Comparison of ENCODE assay signal across 9 cellular contexts in the genomic region with DNA sequence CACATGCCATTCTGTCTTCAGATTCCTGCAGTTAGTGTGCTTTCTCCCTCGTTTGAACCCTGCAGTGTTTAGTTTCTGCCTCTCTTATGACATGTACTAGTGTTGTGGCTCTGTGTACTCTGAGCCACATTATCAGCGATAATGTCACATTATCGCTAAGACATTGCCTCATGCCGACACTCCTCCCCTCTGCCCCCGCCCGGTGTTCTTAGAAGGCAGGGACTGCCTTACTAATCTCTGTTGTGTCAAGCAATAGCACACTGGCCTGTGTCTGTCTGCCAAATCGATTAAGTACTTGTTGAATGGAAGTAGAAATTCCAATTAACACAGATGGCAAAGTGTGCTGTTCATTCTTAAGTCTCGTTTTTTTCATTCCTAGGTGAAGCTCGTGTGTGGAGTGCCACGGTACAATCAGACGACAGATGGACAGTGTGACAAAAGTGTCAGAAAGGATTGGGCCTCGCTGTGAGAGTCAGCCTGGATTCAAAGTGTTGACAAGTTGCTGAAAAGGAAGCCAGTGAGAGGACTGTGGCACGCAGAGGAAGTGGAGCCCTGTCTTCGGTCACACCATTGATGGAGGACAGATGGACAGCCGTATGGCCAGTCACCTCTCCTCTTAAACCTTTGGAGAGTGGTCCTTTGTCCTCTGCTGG. TPM values are rescaled to one million over a fixed set of nuclear protein-coding genes. Genes with fewer than 3 reads are reported as not detected.
A peak's percentile ranks its signal among the peaks of the same experiment; 100 is the strongest.
DNase-seq lines count a peak whose midpoint lies in the region; ATAC-seq, FAIRE-seq and TF ChIP-seq lines count a peak whose summit lies in the region.
"Had no signal": no experiment of that assay in that cellular context is flagged by ENCODE, and none has a peak within 500 bp of the region (broad histone marks: within the 10 kb centered on the region; RNA-seq: fewer than 3 reads in every experiment).

No MANE protein-coding gene starts in this region.

- dilution Hi-C loops in keratinocyte (cut with MboI; ENCODE audit: extremely low pct_ligation_motif_present, low sequenced_read_pairs): no loop called here

- no peak overlapping the region for H2AFZ ChIP-seq in keratinocyte (ENCODE audit: control insufficient read depth, low read length)

- no peaks in the 10 kb centered on the region for H3K9me1 ChIP-seq in keratinocyte (ENCODE audit: control insufficient read depth, extremely low read depth, insufficient read depth, low read length)

- DNase-seq in NCI-H524 (lab: John Stamatoyannopoulos, UW): peak; percentile 66 to 79
- no peak for DNase-seq in breast epithelium (ENCODE audit: low spot score in 2 of 2)
- DNase-seq in keratinocyte (ENCODE audit: low read depth, low spot score): no peak
- DNase-seq in spleen: peak; percentile 72
- DNase-seq in GM12892 (ENCODE audit: insufficient read length): no peak
- DNase-seq: NCI-H187 treated with DMSO at 0.1 percent for 48 hours, PC-3 had no signal

- intact Hi-C loops in breast epithelium (cut with DNase I; ENCODE audit: low total_unique reads): no loop called here
- intact Hi-C loops in spleen (cut with DNase I; ENCODE audit: low total_unique reads): no loop called here

- no peaks in the 10 kb centered on the region for H4K20me1 ChIP-seq in keratinocyte (ENCODE audit: control insufficient read depth, extremely low read depth, insufficient read depth, low read length)

- peak overlapping the region in 2 of 3 donors; percentile 22 to 29 for H3K4me3 ChIP-seq in breast epithelium
- no peak overlapping the region for H3K4me3 ChIP-seq in keratinocyte (ENCODE audit: control insufficient read depth in 2 of 3, extremely low read depth in 1 of 3, insufficient read depth in 2 of 3, low read depth in 1 of 3, low read length in 3 of 3)
- no peak overlapping the region for H3K4me3 ChIP-seq in spleen

- H3K27ac ChIP-seq in breast epithelium (peak overlapping the region; percentile 42 to 54), keratinocyte (ENCODE audit: control insufficient read depth, insufficient read depth, low read length) (peak overlapping the region; percentile 55), spleen (peak overlapping the region in 6 of 8 donors; percentile 30 to 68 (median 50))

- H3K4me2 ChIP-seq in keratinocyte (ENCODE audit: control insufficient read depth, extremely low read depth, insufficient read depth, low read depth, low read length): no peak overlapping the region

- WGBS in spleen, 5 donors: 74 to 85% (median 80%) methylated on average over 15 of the region's 15 CpGs

- H3K4me1 ChIP-seq in breast epithelium (peaks cover 0 to 35% of the 10 kb centered on the region in 2 donors), keratinocyte (ENCODE audit: control insufficient read depth, extremely low read depth, insufficient read depth, low read length) (peaks cover 26% of the 10 kb centered on the region), spleen (peaks cover 46 to 100% (median 85%) of the 10 kb centered on the region in 6 donors)

- H3K36me3 ChIP-seq in breast epithelium: peaks cover 4% of the 10 kb centered on the region
- peaks cover 9 to 17% of the 10 kb centered on the region in 2 experiments for H3K36me3 ChIP-seq in keratinocyte (ENCODE audit: control insufficient read depth in 2 of 2, extremely low read depth in 1 of 2, insufficient read depth in 2 of 2, low read length in 2 of 2)
- peaks cover 6 to 59% (median 15%) of the 10 kb centered on the region in 6 donors for H3K36me3 ChIP-seq in spleen

- peaks cover 0 to 2% of the 10 kb centered on the region in 2 donors for H3K9me3 ChIP-seq in breast epithelium
- no peaks in the 10 kb centered on the region for H3K9me3 ChIP-seq in keratinocyte (ENCODE audit: control insufficient read depth, low read depth, low read length)
- peaks cover 0 to 6% (median 4%) of the 10 kb centered on the region in 8 donors for H3K9me3 ChIP-seq in spleen

- TF ChIP-seq POLR2A in breast epithelium (IDR thresholded peaks at IDR 0.05): no peak
- no peak for TF ChIP-seq POLR2A in spleen (IDR thresholded peaks at IDR 0.05)
- TF ChIP-seq POLR2A in GM12892 (IDR thresholded peaks at IDR 0.05; ENCODE audit: low read depth, low read length): no peak

- H3K27me3 ChIP-seq in breast epithelium (no peaks in the 10 kb centered on the region), keratinocyte (ENCODE audit: control insufficient read depth, extremely low read depth, insufficient read depth, low read length) (no peaks in the 10 kb centered on the region), spleen (replicated peaks in 1 of 7) (no peaks in the 10 kb centered on the region)

- no peak for FAIRE-seq in keratinocyte (lab: Jason Lieb, UNC)
- no peak for FAIRE-seq in GM12892 (lab: Jason Lieb, UNC)

- peaks cover 59% of the 10 kb centered on the region for H3K79me2 ChIP-seq in keratinocyte (ENCODE audit: control insufficient read depth, insufficient read depth, low read length)

- no peak for TF ChIP-seq CTCF in breast epithelium (IDR thresholded peaks at IDR 0.05)
- no peak for TF ChIP-seq CTCF in keratinocyte (optimal IDR thresholded peaks at IDR 0.05 in 1 of 3, IDR thresholded peaks at IDR 0.05 in 1 of 3, conservative IDR thresholded peaks at IDR 0.05 in 1 of 3; ENCODE audit: extremely low read depth in 1 of 3, insufficient read depth in 2 of 3, low read length in 3 of 3)
- TF ChIP-seq CTCF in spleen (IDR thresholded peaks at IDR 0.05 in 8 of 11, conservative IDR thresholded peaks at IDR 0.05 in 3 of 11): no peak

- no peak overlapping the region for H3K9ac ChIP-seq in keratinocyte (ENCODE audit: control insufficient read depth, extremely low read depth, insufficient read depth, low read length)

- ATAC-seq in HG03469 (IDR thresholded peaks at IDR 0.05; ENCODE audit: unreplicated experiment): no peak
- no peak for ATAC-seq in HG02870 (IDR thresholded peaks at IDR 0.05; ENCODE audit: unreplicated experiment)
- ATAC-seq: PC-3 had no signal

RNA-seq across cellular contexts. Expression of a gene that starts 10.5 kb away (rescaled TPM):
- total RNA-seq in breast epithelium (100 to 1,000 TPM; 193 to 429 (median 275) TPM), spleen (100 to 1,000 TPM in 5 of 7 donors, 10 to 100 TPM in 2; 72.7 to 200 (median 123) TPM)
- polyA plus RNA-seq in keratinocyte (6.6 to 16.7 TPM (median 13.9 TPM) in 3 replicates), spleen (10 to 100 TPM in 1 of 3 donors, 1 to 10 TPM in 2; 4.9 to 15.1 (median 7.6) TPM)
- 40.8 TPM for polyA plus RNA-seq in keratinocyte (2011; ENCODE audit: low read depth)
- 7.0 and 9.9 TPM in 2 replicates for polyA plus RNA-seq in keratinocyte (2011; cell fraction: cytosol; rRNA removed)
- polyA plus RNA-seq in keratinocyte (2011; cell fraction: nucleus; rRNA removed): 16.0 and 17.5 TPM in 2 replicates
- 14.4 and 15.8 TPM in 2 replicates for polyA plus RNA-seq in keratinocyte (2012; ENCODE audit: low replicate concordance)
- polyA minus RNA-seq in keratinocyte: 31.5 to 55.5 TPM (median 53.6 TPM) in 3 replicates
- polyA minus RNA-seq in keratinocyte (2011; cell fraction: cytosol; rRNA and poly(A)+ RNA removed): 15.3 TPM
- 22.4 and 50.5 TPM in 2 replicates for polyA minus RNA-seq in keratinocyte (2011; cell fraction: nucleus; rRNA and poly(A)+ RNA removed)
- 20.8 TPM for polyA plus RNA-seq in GM12892 (2012; ENCODE audit: missing spikeins)

Comparison
In these comparisons a context has a peak if more than half of its experiments do, and no peak if none do; other contexts are left out.
1. DNase-seq: peak in NCI-H524 (2 of 2) and spleen (single experiment); none in breast epithelium (0 of 2), keratinocyte (single experiment) and GM12892 (single experiment).
2. H3K4me3 ChIP-seq: peak in breast epithelium (2 of 3); none in keratinocyte (0 of 3) and spleen (0 of 8).
3. Peak in every context shown above with its lines, with median percentiles within 50 percentile points of each other: H3K27ac ChIP-seq.